Comparison of ENCODE assay signal across 8 cellular contexts in genomic region chr15:69478259-69478687, GRCh38. TPM values are rescaled to one million over a fixed set of nuclear protein-coding genes. Genes with fewer than 3 reads are reported as not detected.
DNase-seq lines count a peak whose midpoint lies in the region; ATAC-seq and TF ChIP-seq lines count a peak whose summit lies in the region.

No MANE protein-coding gene starts in this region.

- no peaks in the 10 kb centered on the region for H3K9me3 ChIP-seq in CD8-positive, alpha-beta memory T cell (ENCODE audit: low read length)
- peaks cover 0 to 8% of the 10 kb centered on the region in 2 donors for H3K9me3 ChIP-seq in right atrium auricular region

- H3K4me3 Mint-ChIP-seq in CD8-positive, alpha-beta memory T cell = no peak overlapping the region
- H3K4me3 Mint-ChIP-seq in activated naive CD4-positive, alpha-beta T cell treated with anti-CD3 and anti-CD28 coated beads, Interleukin-2, amount 10 ng/mL, durations not matched to agents 7 days and 5 days = no peak overlapping the region

- TF ChIP-seq CTCF in HL-60 (IDR thresholded peaks at IDR 0.05; ENCODE audit: insufficient read depth, low read length) (peak; percentile 79), right atrium auricular region (IDR thresholded peaks at IDR 0.05) (peak; percentile 53 to 92)

- DNase-seq in CD8-positive, alpha-beta memory T cell = peak in 4 of 5 donors; percentile 22 to 60 (median 33)
- peak; percentile 36 to 37 for DNase-seq in HL-60 (ENCODE audit: low read depth in 1 of 2, low spot score in 1 of 2)
- peak; percentile 7 for DNase-seq in NOMO-1 treated with dmso at 0.1 percent for 144 hours (lab: John Stamatoyannopoulos, UW; ENCODE audit: unreplicated experiment)
- DNase-seq in activated naive CD4-positive, alpha-beta T cell treated with anti-CD3 and anti-CD28 coated beads, Interleukin-2, amount 10 ng/mL, durations not matched to agents 7 days and 5 days = peak; percentile 60
- no peak for DNase-seq in right atrium auricular region (ENCODE audit: low spot score)
- DNase-seq in sciatic nerve (ENCODE audit: low spot score) = peak; percentile 77

- peaks cover 8 to 10% of the 10 kb centered on the region in 2 donors for H3K27me3 Mint-ChIP-seq in CD8-positive, alpha-beta memory T cell
- peaks cover 50% of the 10 kb centered on the region for H3K27me3 Mint-ChIP-seq in activated naive CD4-positive, alpha-beta T cell treated with anti-CD3 and anti-CD28 coated beads, Interleukin-2, amount 10 ng/mL, durations not matched to agents 7 days and 5 days

- no peak overlapping the region for H3K27ac ChIP-seq in CD8-positive, alpha-beta memory T cell (ENCODE audit: low read depth, low read length)
- H3K27ac ChIP-seq in HL-60 (replicated peaks) (no peak overlapping the region), right atrium auricular region (no peak overlapping the region)

- no peaks in the 10 kb centered on the region for H3K27me3 ChIP-seq in CD8-positive, alpha-beta memory T cell (ENCODE audit: insufficient read depth, low read length, poor library complexity, severe bottlenecking)
- H3K27me3 ChIP-seq in HL-60 (ENCODE audit: insufficient read depth, poor library complexity, severe bottlenecking) (no peaks in the 10 kb centered on the region), right atrium auricular region (no peaks in the 10 kb centered on the region)

- no peaks in the 10 kb centered on the region for H3K4me1 Mint-ChIP-seq in CD8-positive, alpha-beta memory T cell
- H3K4me1 Mint-ChIP-seq in activated naive CD4-positive, alpha-beta T cell treated with anti-CD3 and anti-CD28 coated beads, Interleukin-2, amount 10 ng/mL, durations not matched to agents 7 days and 5 days = no peaks in the 10 kb centered on the region

- H3K36me3 ChIP-seq in CD8-positive, alpha-beta memory T cell (ENCODE audit: insufficient read depth, low read length) = no peaks in the 10 kb centered on the region
- no peaks in the 10 kb centered on the region for H3K36me3 ChIP-seq in right atrium auricular region

- POLR2A ChIA-PET in CD8-positive, alpha-beta memory T cell (lab: Charles Lee) = no interaction called here

- peak overlapping the region in 1 of 8 donors; percentile 29 for H3K27ac Mint-ChIP-seq in CD8-positive, alpha-beta memory T cell
- H3K27ac Mint-ChIP-seq in activated naive CD4-positive, alpha-beta T cell treated with anti-CD3 and anti-CD28 coated beads, Interleukin-2, amount 10 ng/mL, durations not matched to agents 7 days and 5 days = no peak overlapping the region

- H3K4me1 ChIP-seq in CD8-positive, alpha-beta memory T cell (ENCODE audit: insufficient read depth, low read length) = no peaks in the 10 kb centered on the region
- H3K4me1 ChIP-seq in right atrium auricular region = no peaks in the 10 kb centered on the region

- H3K4me3 ChIP-seq in CD8-positive, alpha-beta memory T cell (ENCODE audit: low read length) = no peak overlapping the region
- H3K4me3 ChIP-seq in HL-60 (replicated peaks; ENCODE audit: insufficient read depth, low read length) = no peak overlapping the region
- H3K4me3 ChIP-seq in right atrium auricular region = no peak overlapping the region

- H3K36me3 Mint-ChIP-seq in CD8-positive, alpha-beta memory T cell = peaks cover 0 to 4% (median 0%) of the 10 kb centered on the region in 3 donors
- H3K36me3 Mint-ChIP-seq in activated naive CD4-positive, alpha-beta T cell treated with anti-CD3 and anti-CD28 coated beads, Interleukin-2, amount 10 ng/mL, durations not matched to agents 7 days and 5 days = no peaks in the 10 kb centered on the region

- H3K9me3 Mint-ChIP-seq in CD8-positive, alpha-beta memory T cell = peaks cover 0 to 7% (median 4%) of the 10 kb centered on the region in 5 donors
- H3K9me3 Mint-ChIP-seq in activated naive CD4-positive, alpha-beta T cell treated with anti-CD3 and anti-CD28 coated beads, Interleukin-2, amount 10 ng/mL, durations not matched to agents 7 days and 5 days = peaks cover 9% of the 10 kb centered on the region

- CTCF ChIA-PET in CD8-positive, alpha-beta memory T cell (lab: Charles Lee) = interaction anchor here (0.6 to 6.5 kb wide), 16 partner anchors 8 to 1334 kb away, joined by 3 to 48 read pairs (median 4); partner anchors contain the start of gene TLE3
- CTCF ChIA-PET in activated naive CD4-positive, alpha-beta T cell treated with anti-CD3 and anti-CD28 coated beads, Interleukin-2, amount 10 ng/mL, durations not matched to agents 7 days and 5 days (lab: Charles Lee) = interaction anchor here (0.5 to 3.8 kb wide), 11 partner anchors 9 to 1245 kb away, joined by 3 to 28 read pairs (median 3); no protein-coding TSS in a partner anchor

- intact Hi-C loops in sciatic nerve (cut with DNase I) = loop anchor here (10.0 kb wide), 1 partner anchor 1007 kb away; no protein-coding TSS in a partner anchor

- ATAC-seq in sciatic nerve (peak; percentile 57), HG03571 (IDR thresholded peaks at IDR 0.05; ENCODE audit: unreplicated experiment) (no peak), HG02763 (IDR thresholded peaks at IDR 0.05; ENCODE audit: unreplicated experiment) (no peak)

RNA-seq across cellular contexts. Expression of gene RPLP1, which starts 25.7 kb away (rescaled TPM):
- 1,000 to 10,000 TPM; 2,216 to 2,332 TPM for total RNA-seq in CD8-positive, alpha-beta memory T cell
- 2,084 TPM for polyA plus RNA-seq in CD8-positive, alpha-beta memory T cell
- 100 to 1,000 TPM; 560 to 705 TPM for total RNA-seq in right atrium auricular region
- 1,014 TPM for total RNA-seq in sciatic nerve
